Comparison of ENCODE assay signal across 8 cellular contexts in genomic region chr15:65133550-65134200, GRCh38. TPM values are rescaled to one million over a fixed set of nuclear protein-coding genes. Genes with fewer than 3 reads are reported as not detected.
DNase-seq lines count a peak whose midpoint lies in the region; TF ChIP-seq lines count a peak whose summit lies in the region.

PDCD7 (minus strand) TSS chr15:65133808; CDS start chr15:65133781, 27 bp downstream.

- no peaks in the 10 kb centered on the region for H3K9me3 ChIP-seq in SK-N-MC (ENCODE audit: low read depth, low read length)

- H3K36me3 ChIP-seq in SK-N-MC (ENCODE audit: insufficient read depth, low read length), result peaks cover 14% of the 10 kb centered on the region

- H3K9ac ChIP-seq in SK-N-MC (ENCODE audit: insufficient read length), result peak within 1 kb of the TSS; percentile 88

- H3K4me3 ChIP-seq in HFF-Myc (replicated peaks; ENCODE audit: low read depth, low read length) (peak within 1 kb of the TSS; percentile 67), NB4 (ENCODE audit: low read depth, low read length) (peak within 1 kb of the TSS; percentile 95), SK-N-MC (peak within 1 kb of the TSS; percentile 94)

- H3K27ac ChIP-seq in SK-N-MC (peak within 1 kb of the TSS; percentile 75), temporal lobe (ENCODE audit: low read depth, low read length) (peak within 1 kb of the TSS; percentile 78)

- TF ChIP-seq POLR2A in NB4 (IDR thresholded peaks at IDR 0.05; ENCODE audit: extremely low read depth, insufficient read length), result peak; percentile 91

- DNase-seq in GF-D8 (lab: John Stamatoyannopoulos, UW) (peak; percentile 77), HFF-Myc (ENCODE audit: extremely low read depth, low read depth) (peak; percentile 84), NB4 (ENCODE audit: low read depth) (peak; percentile 96), SK-N-MC (ENCODE audit: low read depth, low spot score) (peak; percentile 73), glomerular endothelial cell (ENCODE audit: extremely low read depth, low read depth, low spot score) (peak; percentile 60), occipital lobe (lab: John Stamatoyannopoulos, UW) (peak; percentile 84)
- peak; percentile 83 for DNase-seq in activated naive CD4-positive, alpha-beta T cell treated with anti-CD3 and anti-CD28 coated beads, Interleukin-2, amount 50 U/mL, for 16 hours

- no peak for TF ChIP-seq CTCF in HFF-Myc (IDR thresholded peaks at IDR 0.05; ENCODE audit: low read depth, low read length, missing control alignments)
- TF ChIP-seq CTCF in NB4 (IDR thresholded peaks at IDR 0.05; ENCODE audit: low read depth, low read length), result no peak

RNA-seq across cellular contexts. Expression of gene PDCD7, which starts in this region (rescaled TPM):
- total RNA-seq in glomerular endothelial cell (16.6 and 18.1 TPM in 2 replicates), occipital lobe (19.7 TPM), temporal lobe (11.1 TPM)

Comparison
In these comparisons a context has a peak if more than half of its experiments do, and no peak if none do; other contexts are left out.
1. Peak in every context shown above with its lines: DNase-seq, H3K4me3 ChIP-seq and H3K27ac ChIP-seq.